ENCODE assay signal across 9 cellular contexts in genomic region chr6:146950351-146950835, GRCh38.
A peak's percentile ranks its signal among the peaks of the same experiment; 100 is the strongest.
DNase-seq lines count a peak whose midpoint lies in the region; ATAC-seq and TF ChIP-seq lines count a peak whose summit lies in the region.
"Had no signal": no experiment of that assay in that cellular context is flagged by ENCODE, and none has a peak within 500 bp of the region (broad histone marks: within the 10 kb centered on the region; RNA-seq: fewer than 3 reads in every experiment).

No MANE protein-coding gene starts in this region.

- POLR2A ChIA-PET in IMR-90 (lab: Charles Lee; ENCODE audit: unreplicated experiment), result no interaction called here

- H3K4me2 ChIP-seq in IMR-90 (ENCODE audit: low read depth, low read length), result no peak overlapping the region

- H3K36me3 ChIP-seq in IMR-90 (ENCODE audit: control insufficient read depth, insufficient read depth, low read length), result no peaks in the 10 kb centered on the region
- H3K36me3 ChIP-seq in gastroesophageal sphincter, result no peaks in the 10 kb centered on the region
- H3K36me3 ChIP-seq: neutrophil had no signal

- no peaks in the 10 kb centered on the region for H3K79me1 ChIP-seq in IMR-90 (ENCODE audit: low read depth in 1 of 2, low read length in 2 of 2)

- no peak overlapping the region for H2AK9ac ChIP-seq in IMR-90 (replicated peaks; ENCODE audit: low read depth, low read length, poor library complexity)

- H3K18ac ChIP-seq in IMR-90 (ENCODE audit: low read depth, low read length), result no peak overlapping the region

- no TSS peak for BruUV-seq in IMR-90 (replicated peaks; lab: Mats Ljungman, UMichigan)

- H3K4me3 Mint-ChIP-seq in activated T-cell treated with anti-CD3 and anti-CD28 coated beads, Interleukin-2, amount 50 U/mL, for 4 hours, result no peak overlapping the region
- no peak overlapping the region for H3K4me3 Mint-ChIP-seq in central memory CD8-positive, alpha-beta T cell
- no peak overlapping the region for H3K4me3 Mint-ChIP-seq in stimulated activated naive CD8-positive, alpha-beta T cell treated with anti-CD3 and anti-CD28 coated beads, Interleukin-15, Interleukin-2, amounts not matched to agents 100 ng/mL and 50 ng/mL, for 24 hours

- H3K56ac ChIP-seq in IMR-90 (ENCODE audit: extremely low read depth, insufficient read depth, low read length), result no peak overlapping the region

- intact Hi-C loops in IMR-90 (cut with micrococcal nuclease) (no loop called here), cardiac septum (cut with DNase I) (no loop called here)

- H3K27me3 ChIP-seq in IMR-90 (ENCODE audit: control insufficient read depth, insufficient read depth, low read length) (no peaks in the 10 kb centered on the region), gastroesophageal sphincter (no peaks in the 10 kb centered on the region)
- H3K27me3 ChIP-seq: neutrophil had no signal

- WGBS in IMR-90 (ENCODE audit: extremely low coverage in 2 of 2, insufficient read length in 1 of 2), 2 experiments, result 86% methylated on average over 5 of the region's 7 CpGs; no CpG with 5 or more reads in 1 of the 2 experiments
- 68% methylated on average over 7 of the region's 7 CpGs; no CpG with 5 or more reads in 1 of the 2 donors for WGBS in gastroesophageal sphincter (ENCODE audit: low coverage in 1 of 2), 2 donors

- H3K9me3 Mint-ChIP-seq in activated T-cell treated with anti-CD3 and anti-CD28 coated beads, Interleukin-2, amount 50 U/mL, for 4 hours, result no peaks in the 10 kb centered on the region
- H3K9me3 Mint-ChIP-seq in central memory CD8-positive, alpha-beta T cell, result no peaks in the 10 kb centered on the region
- H3K9me3 Mint-ChIP-seq in stimulated activated naive CD8-positive, alpha-beta T cell treated with anti-CD3 and anti-CD28 coated beads, Interleukin-15, Interleukin-2, amounts not matched to agents 100 ng/mL and 50 ng/mL, for 24 hours, result peaks cover 4% of the 10 kb centered on the region

- ATAC-seq in activated T-cell treated with anti-CD3 and anti-CD28 coated beads, Interleukin-2, amount 50 U/mL, for 4 hours, result peak; percentile 43 to 57
- ATAC-seq in IMR-90 (ENCODE audit: low read depth), result no peak
- peak; percentile 24 for ATAC-seq in central memory CD8-positive, alpha-beta T cell (replicated peaks; ENCODE audit: extremely low read depth, poor library complexity, severe bottlenecking)
- ATAC-seq in gastroesophageal sphincter, result no peak

- no peak overlapping the region for H2AFZ ChIP-seq in IMR-90 (replicated peaks; ENCODE audit: low read length, poor library complexity)

- H2BK20ac ChIP-seq in IMR-90 (ENCODE audit: low read depth, low read length), result no peak overlapping the region

- no peak overlapping the region for H4K91ac ChIP-seq in IMR-90 (ENCODE audit: insufficient read depth, low read depth, low read length)

- no peak for DNase-seq in activated T-cell treated with anti-CD3 and anti-CD28 coated beads, Interleukin-2, amount 50 U/mL, for 4 hours
- DNase-seq in activated T-cell treated with anti-CD3 and anti-CD28 coated beads, Interleukin-2, amount 50 U/mL, for 1 hour, result no peak
- DNase-seq in IMR-90 (peak; percentile 8), NCI-H2171 (lab: John Stamatoyannopoulos, UW) (no peak), cardiac septum (ENCODE audit: low spot score) (no peak)
- DNase-seq in central memory CD8-positive, alpha-beta T cell (ENCODE audit: low spot score in 2 of 2), result no peak

- no peak for TF ChIP-seq EP300 in gastroesophageal sphincter (IDR thresholded peaks at IDR 0.05)

- H2BK120ac ChIP-seq in IMR-90 (ENCODE audit: low read depth, low read length), result no peak overlapping the region

- CTCF ChIA-PET in IMR-90 (lab: Yijun Ruan, JAX), result interaction anchor here (0.5 kb wide), 1 partner anchor 255 kb away, joined by 4 read pairs; no protein-coding TSS in a partner anchor

- H2AK5ac ChIP-seq in IMR-90 (ENCODE audit: low read depth, low read length), result no peak overlapping the region

- no peak overlapping the region for H3K23ac ChIP-seq in IMR-90 (ENCODE audit: low read depth, low read length)

- peaks cover 11% of the 10 kb centered on the region for H3K4me1 Mint-ChIP-seq in activated T-cell treated with anti-CD3 and anti-CD28 coated beads, Interleukin-2, amount 50 U/mL, for 4 hours (ENCODE audit: low read depth)
- H3K4me1 Mint-ChIP-seq in central memory CD8-positive, alpha-beta T cell, result peaks cover 8% of the 10 kb centered on the region
- peaks cover 16% of the 10 kb centered on the region for H3K4me1 Mint-ChIP-seq in stimulated activated naive CD8-positive, alpha-beta T cell treated with anti-CD3 and anti-CD28 coated beads, Interleukin-15, Interleukin-2, amounts not matched to agents 100 ng/mL and 50 ng/mL, for 24 hours (ENCODE audit: low read depth)

- H4K20me1 ChIP-seq in IMR-90 (ENCODE audit: insufficient read depth, low read length), result no peaks in the 10 kb centered on the region

- no peak overlapping the region for H3K4me3 ChIP-seq in IMR-90 (ENCODE audit: insufficient read depth, low read depth, low read length)
- H3K4me3 ChIP-seq in gastroesophageal sphincter, result no peak overlapping the region

- H4K8ac ChIP-seq in IMR-90 (ENCODE audit: low read depth in 2 of 2, low read length in 2 of 2), result no peak overlapping the region

- TF ChIP-seq CTCF in IMR-90 (conservative IDR thresholded peaks at IDR 0.05; ENCODE audit: low read depth, low read length) (no peak), gastroesophageal sphincter (IDR thresholded peaks at IDR 0.05) (no peak)

- H2BK15ac ChIP-seq in IMR-90 (ENCODE audit: low read depth, low read length), result no peak overlapping the region

- dilution Hi-C loops in IMR-90 (cut with HindIII; ENCODE audit: low sequenced_read_pairs, unreplicated experiment), result no loop called here

- no peaks in the 10 kb centered on the region for H3K36me3 Mint-ChIP-seq in activated T-cell treated with anti-CD3 and anti-CD28 coated beads, Interleukin-2, amount 50 U/mL, for 4 hours (ENCODE audit: insufficient read depth)
- H3K36me3 Mint-ChIP-seq in central memory CD8-positive, alpha-beta T cell (ENCODE audit: insufficient read depth), result no peaks in the 10 kb centered on the region
- H3K36me3 Mint-ChIP-seq in stimulated activated naive CD8-positive, alpha-beta T cell treated with anti-CD3 and anti-CD28 coated beads, Interleukin-15, Interleukin-2, amounts not matched to agents 100 ng/mL and 50 ng/mL, for 24 hours (ENCODE audit: low read depth), result no peaks in the 10 kb centered on the region

- H3K4me1 ChIP-seq in IMR-90 (ENCODE audit: control insufficient read depth, insufficient read depth, low read length) (no peaks in the 10 kb centered on the region; the same call in 1 of the 2 replicates), gastroesophageal sphincter (no peaks in the 10 kb centered on the region)

- H3K9me1 ChIP-seq in IMR-90 (ENCODE audit: insufficient read depth, low read length), result no peaks in the 10 kb centered on the region

- in situ Hi-C loops in IMR-90 (cut with MboI; ENCODE audit: low sequenced_read_pairs), result no loop called here

- H3K9me3 ChIP-seq in IMR-90 (ENCODE audit: control insufficient read depth, insufficient read depth, low read length), result no peaks in the 10 kb centered on the region; the same call in 1 of the 2 replicates
- no peaks in the 10 kb centered on the region for H3K9me3 ChIP-seq in gastroesophageal sphincter
- H3K9me3 ChIP-seq: neutrophil had no signal

- no peak overlapping the region for H3K4ac ChIP-seq in IMR-90 (ENCODE audit: low read depth, low read length)

- H3K14ac ChIP-seq in IMR-90 (replicated peaks; ENCODE audit: low read depth, low read length), result no peak overlapping the region

- H3K27ac ChIP-seq in IMR-90 (ENCODE audit: insufficient read depth, low read length) (no peak overlapping the region), gastroesophageal sphincter (no peak overlapping the region)
- H3K27ac ChIP-seq: neutrophil had no signal

- no peak for TF ChIP-seq POLR2A in IMR-90 (IDR thresholded peaks at IDR 0.05; ENCODE audit: low read depth, low read length)
- TF ChIP-seq POLR2A in gastroesophageal sphincter (IDR thresholded peaks at IDR 0.05), result no peak

- TF ChIP-seq RAD21 in IMR-90 (IDR thresholded peaks at IDR 0.05; ENCODE audit: low read length), result no peak

- H2BK5ac ChIP-seq in IMR-90 (ENCODE audit: low read depth, low read length, poor library complexity, severe bottlenecking), result no peak overlapping the region

- H3K27me3 Mint-ChIP-seq in activated T-cell treated with anti-CD3 and anti-CD28 coated beads, Interleukin-2, amount 50 U/mL, for 4 hours (ENCODE audit: low read depth), result no peaks in the 10 kb centered on the region
- peaks cover 13% of the 10 kb centered on the region for H3K27me3 Mint-ChIP-seq in central memory CD8-positive, alpha-beta T cell
- H3K27me3 Mint-ChIP-seq in stimulated activated naive CD8-positive, alpha-beta T cell treated with anti-CD3 and anti-CD28 coated beads, Interleukin-15, Interleukin-2, amounts not matched to agents 100 ng/mL and 50 ng/mL, for 24 hours, result no peaks in the 10 kb centered on the region

- H3K9ac ChIP-seq in IMR-90 (ENCODE audit: low read depth, low read length), result no peak overlapping the region

- no peak overlapping the region for H3K27ac Mint-ChIP-seq in central memory CD8-positive, alpha-beta T cell (ENCODE audit: low read depth)
- H3K27ac Mint-ChIP-seq in stimulated activated naive CD8-positive, alpha-beta T cell treated with anti-CD3 and anti-CD28 coated beads, Interleukin-15, Interleukin-2, amounts not matched to agents 100 ng/mL and 50 ng/mL, for 24 hours, result peak overlapping the region; percentile 77

- H4K5ac ChIP-seq in IMR-90 (ENCODE audit: low read depth, low read length), result no peak overlapping the region

TF ChIP-seq in IMR-90, 13 proteins besides CTCF, POLR2A, EP300 and RAD21 (continues in another document):
- TF ChIP-seq, protein P1, sequence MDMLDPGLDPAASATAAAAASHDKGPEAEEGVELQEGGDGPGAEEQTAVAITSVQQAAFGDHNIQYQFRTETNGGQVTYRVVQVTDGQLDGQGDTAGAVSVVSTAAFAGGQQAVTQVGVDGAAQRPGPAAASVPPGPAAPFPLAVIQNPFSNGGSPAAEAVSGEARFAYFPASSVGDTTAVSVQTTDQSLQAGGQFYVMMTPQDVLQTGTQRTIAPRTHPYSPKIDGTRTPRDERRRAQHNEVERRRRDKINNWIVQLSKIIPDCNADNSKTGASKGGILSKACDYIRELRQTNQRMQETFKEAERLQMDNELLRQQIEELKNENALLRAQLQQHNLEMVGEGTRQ (IDR thresholded peaks at IDR 0.05; ENCODE audit: low read depth, low read length), result no peak
- TF ChIP-seq BHLHE40 (IDR thresholded peaks at IDR 0.05; ENCODE audit: low read depth, low read length) (no peak), SMC3 (IDR thresholded peaks at IDR 0.05; ENCODE audit: low read depth, low read length) (no peak), CHD1 (IDR thresholded peaks at IDR 0.05; ENCODE audit: low read depth, low read length) (no peak), MAFK (IDR thresholded peaks at IDR 0.05; ENCODE audit: low read depth, low read length) (no peak), FOS (IDR thresholded peaks at IDR 0.05; ENCODE audit: low read depth, low read length) (no peak)

Comparison
In these comparisons a context has a peak if more than half of its experiments do, and no peak if none do; other contexts are left out.
1. ATAC-seq: peak in activated T-cell treated with anti-CD3 and anti-CD28 coated beads, Interleukin-2, amount 50 U/mL, for 4 hours (2 of 2) and central memory CD8-positive, alpha-beta T cell (single experiment); none in IMR-90 (single experiment) and gastroesophageal sphincter (single experiment).